Comparison of ENCODE assay signal across 20 cellular contexts in the genomic region with DNA sequence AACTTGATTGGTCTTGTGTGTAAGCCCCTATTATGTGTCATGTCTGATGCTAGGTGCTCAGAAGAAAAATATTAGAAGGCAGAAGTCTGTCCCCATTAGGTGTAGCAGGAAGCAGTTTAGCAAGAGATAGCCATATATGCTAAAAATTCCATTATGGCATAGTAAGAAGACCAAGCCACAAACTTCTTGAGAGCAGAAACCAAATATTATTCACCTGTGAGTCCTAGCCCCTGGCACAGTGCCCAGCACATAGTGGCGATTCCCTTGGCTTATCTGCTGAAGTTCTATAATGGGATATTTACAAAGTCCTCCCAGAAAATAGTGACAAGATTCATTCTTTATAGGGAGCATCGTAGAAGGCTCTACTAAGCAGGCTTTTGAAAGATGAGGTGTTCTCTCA.
DNase-seq lines count a peak whose midpoint lies in the region; ATAC-seq, FAIRE-seq and TF ChIP-seq lines count a peak whose summit lies in the region.
"Had no signal": no experiment of that assay in that cellular context is flagged by ENCODE, and none has a peak within 500 bp of the region (broad histone marks: within the 10 kb centered on the region; RNA-seq: fewer than 3 reads in every experiment).

No MANE protein-coding gene starts in this region.

- H3K4me3 ChIP-seq in breast epithelium (no peak overlapping the region), epithelial cell of esophagus (ENCODE audit: low read length) (no peak overlapping the region)
- H3K4me3 ChIP-seq: BLaER1 treated with 17β-estradiol and CSF1 and Interleukin-3, amounts not matched to agents 10 nM and 100 nM had no signal

- H3K27me3 Mint-ChIP-seq in MCF 10A (ENCODE audit: insufficient read depth, unreplicated experiment) (no peaks in the 10 kb centered on the region), mesothelial cell of epicardium (ENCODE audit: low read depth) (no peaks in the 10 kb centered on the region)
- H3K27me3 Mint-ChIP-seq: CD4-positive, CD25-positive, alpha-beta regulatory T cell had no signal

- no peak overlapping the region for H3K4me3 Mint-ChIP-seq in MCF 10A (ENCODE audit: unreplicated experiment)
- no peak overlapping the region for H3K4me3 Mint-ChIP-seq in mesothelial cell of epicardium
- H3K4me3 Mint-ChIP-seq: CD4-positive, CD25-positive, alpha-beta regulatory T cell; H9 had no signal

- no peaks in the 10 kb centered on the region for H3K36me3 ChIP-seq in breast epithelium
- H3K36me3 ChIP-seq: BLaER1 treated with 17β-estradiol and CSF1 and Interleukin-3, amounts not matched to agents 10 nM and 100 nM had no signal

- no peaks in the 10 kb centered on the region for H3K27me3 ChIP-seq in breast epithelium
- H3K27me3 ChIP-seq: BLaER1 treated with 17β-estradiol and CSF1 and Interleukin-3, amounts not matched to agents 10 nM and 100 nM had no signal

- POLR2A ChIA-PET in MCF 10A (lab: Yijun Ruan, JAX), result no interaction called here

- peaks cover 6% of the 10 kb centered on the region for H3K4me1 Mint-ChIP-seq in MCF 10A (ENCODE audit: insufficient read depth, unreplicated experiment)
- no peaks in the 10 kb centered on the region for H3K4me1 Mint-ChIP-seq in mesothelial cell of epicardium
- H3K4me1 Mint-ChIP-seq: CD4-positive, CD25-positive, alpha-beta regulatory T cell had no signal

- H3K9me3 ChIP-seq in breast epithelium, result no peaks in the 10 kb centered on the region
- H3K9me3 ChIP-seq: BLaER1 treated with 17β-estradiol and CSF1 and Interleukin-3, amounts not matched to agents 10 nM and 100 nM had no signal

- FAIRE-seq in RCC 7860 (lab: Jason Lieb, UNC), result no peak
- FAIRE-seq: G401.6, GM12891, GM19239 had no signal

- no peak for ATAC-seq in HG03025 (IDR thresholded peaks at IDR 0.05; ENCODE audit: low FRiP score, unreplicated experiment)

- no peak for TF ChIP-seq POLR2A in breast epithelium (IDR thresholded peaks at IDR 0.05)

- peaks cover 8% of the 10 kb centered on the region for H3K9me3 Mint-ChIP-seq in MCF 10A (ENCODE audit: unreplicated experiment)
- H3K9me3 Mint-ChIP-seq in mesothelial cell of epicardium, result no peaks in the 10 kb centered on the region

- BruUV-seq in MCF 10A (replicated peaks; lab: Mats Ljungman, UMichigan), result no TSS peak

- H3K27ac Mint-ChIP-seq in MCF 10A (ENCODE audit: low read depth, unreplicated experiment) (no peak overlapping the region), mesothelial cell of epicardium (no peak overlapping the region)
- H3K27ac Mint-ChIP-seq: CD4-positive, CD25-positive, alpha-beta regulatory T cell; H9 had no signal

- intact Hi-C loops in MCF 10A (cut with micrococcal nuclease) (no loop called here), breast epithelium (cut with DNase I; ENCODE audit: low total_unique reads) (no loop called here)

- H3K4me1 ChIP-seq in breast epithelium, result no peaks in the 10 kb centered on the region
- H3K4me1 ChIP-seq: BLaER1 treated with 17β-estradiol and CSF1 and Interleukin-3, amounts not matched to agents 10 nM and 100 nM had no signal

- H3K36me3 Mint-ChIP-seq in MCF 10A (ENCODE audit: insufficient read depth, unreplicated experiment), result no peaks in the 10 kb centered on the region
- no peaks in the 10 kb centered on the region for H3K36me3 Mint-ChIP-seq in mesothelial cell of epicardium

- CTCF ChIA-PET in MCF 10A (lab: Yijun Ruan, JAX), result no interaction called here

- no peak overlapping the region for H3K27ac ChIP-seq in breast epithelium
- H3K27ac ChIP-seq: BLaER1 treated with 17β-estradiol and CSF1 and Interleukin-3, amounts not matched to agents 10 nM and 100 nM; HL-60 had no signal

- no peak for TF ChIP-seq CTCF in MCF 10A (IDR thresholded peaks at IDR 0.05; ENCODE audit: unreplicated experiment)
- no peak for TF ChIP-seq CTCF in breast epithelium (IDR thresholded peaks at IDR 0.05)
- no peak for TF ChIP-seq CTCF in epithelial cell of esophagus (IDR thresholded peaks at IDR 0.05; ENCODE audit: insufficient read depth, low read depth, low read length, missing control alignments)
- no peak for TF ChIP-seq CTCF in mesothelial cell of epicardium (IDR thresholded peaks at IDR 0.05; ENCODE audit: unreplicated experiment)

- peak; percentile 49 for DNase-seq in MCF 10A (ENCODE audit: unreplicated experiment)
- no peak for DNase-seq in breast epithelium (ENCODE audit: low spot score in 2 of 2)
- DNase-seq in RCC 7860 (ENCODE audit: low spot score), result peak; percentile 46
- DNase-seq in epithelial cell of esophagus (ENCODE audit: low read depth), result peak; percentile 59
- DNase-seq in mesothelial cell of epicardium (ENCODE audit: low spot score in 2 of 2, unreplicated experiment in 2 of 2), result no peak
- no peak for DNase-seq in activated naive CD4-positive, alpha-beta T cell treated with Interleukin-2 at 50 U/mL for 16 hours
- DNase-seq: 8988T; ACHN; Calu3; CD4-positive, CD25-positive, alpha-beta regulatory T cell; DMS 273 treated with DMSO at 0.1 percent for 48 hours; GOT3; H9; IMR-90 had no signal

Comparison
In these comparisons a context has a peak if more than half of its experiments do, and no peak if none do; other contexts are left out.
1. DNase-seq: peak in MCF 10A (single experiment), RCC 7860 (single experiment) and epithelial cell of esophagus (single experiment); none in breast epithelium (0 of 2), mesothelial cell of epicardium (0 of 2) and activated naive CD4-positive, alpha-beta T cell treated with Interleukin-2 at 50 U/mL for 16 hours (single experiment).